Comparison of ENCODE assay signal across 40 cellular contexts in the genomic region with DNA sequence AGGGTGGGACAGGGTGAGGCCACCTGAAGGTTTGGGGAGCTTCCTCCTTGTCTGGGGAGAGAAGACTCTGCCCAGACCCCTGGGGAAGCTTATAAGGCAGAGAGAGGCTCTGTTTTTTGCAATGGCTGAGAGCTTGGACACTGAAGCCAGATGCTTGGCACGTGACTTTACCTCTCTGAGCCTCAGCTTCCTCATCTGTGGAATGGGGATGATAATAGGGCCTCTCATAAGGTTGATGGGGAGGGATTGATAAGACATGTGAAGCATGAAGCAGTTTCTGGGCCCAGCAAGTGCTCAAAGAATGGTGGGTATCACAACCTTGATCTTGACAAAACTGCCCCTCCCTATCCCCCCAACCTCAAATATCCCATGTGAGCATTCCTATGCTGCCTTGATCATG.
"Had no signal": no experiment of that assay in that cellular context is flagged by ENCODE, and none has a peak within 500 bp of the region (broad histone marks: within the 10 kb centered on the region; RNA-seq: fewer than 3 reads in every experiment).

No MANE protein-coding gene starts in this region.

- H3K36me3 ChIP-seq: adrenal gland, ascending aorta, brain microvascular endothelial cell, breast epithelium, cardiac muscle cell had no signal

- ATAC-seq: activated naive CD4-positive, alpha-beta T cell treated with anti-CD3 and anti-CD28 coated beads, Interleukin-2, amount 50 U/mL, for 72 hours; activated naive CD8-positive, alpha-beta T cell treated with anti-CD3 and anti-CD28 coated beads, Interleukin-2, amount 50 U/mL, for 24 hours; activated T-cell treated with anti-CD3 and anti-CD28 coated beads, Interleukin-2, amount 50 U/mL, for 4 hours; activated T-cell treated with anti-CD3 and anti-CD28 coated beads, Interleukin-2, amount 50 U/mL, for 72 hours; activated T-helper 17 cell treated with anti-CD3 and anti-CD28 coated beads, Interleukin-2, amount 50 U/mL, for 72 hours; body of pancreas had no signal

- H3K4me3 Mint-ChIP-seq: activated naive CD4-positive, alpha-beta T cell treated with anti-CD3 and anti-CD28 coated beads for 36 hours; activated naive CD4-positive, alpha-beta T cell treated with anti-CD3 and anti-CD28 coated beads, Interleukin-2, amount 10 ng/mL, durations not matched to agents 7 days and 5 days; activated naive CD4-positive, alpha-beta T cell treated with anti-CD3 and anti-CD28 coated beads, Interleukin-2, amount 50 U/mL, for 24 hours; activated naive CD8-positive, alpha-beta T cell; activated naive CD8-positive, alpha-beta T cell treated with anti-CD3 and anti-CD28 coated beads for 36 hours; activated naive CD8-positive, alpha-beta T cell treated with anti-CD3 and anti-CD28 coated beads, Interleukin-2, amount 10 ng/mL, durations not matched to agents 7 days and 5 days; activated naive CD8-positive, alpha-beta T cell treated with anti-CD3 and anti-CD28 coated beads, Interleukin-2, amount 50 U/mL, for 24 hours; activated T-cell treated with anti-CD3 and anti-CD28 coated beads, Interleukin-2, amount 50 U/mL, for 24 hours; activated T-cell treated with anti-CD3 and anti-CD28 coated beads, Interleukin-2, amount 50 U/mL, for 4 hours; activated T-cell treated with anti-CD3 and anti-CD28 coated beads, Interleukin-2, amount 50 U/mL, for 72 hours; activated T-helper 1 cell treated with anti-CD3 and anti-CD28 coated beads, Interleukin-12 subunit alpha, Interleukin-12 subunit beta, Interleukin-2, Interleukin-4 antibody, amounts not matched to agents 30 ng/mL and 10 ng/mL and 1 ng/mL, durations not matched to agents 14 hours and 24 hours and 36 hours; activated T-helper 17 cell treated with anti-CD3 and anti-CD28 coated beads, Interleukin-2, amount 50 U/mL, for 72 hours; central memory CD8-positive, alpha-beta T cell had no signal

- H3K36me3 Mint-ChIP-seq: activated naive CD4-positive, alpha-beta T cell treated with anti-CD3 and anti-CD28 coated beads, Interleukin-2, amount 10 ng/mL, durations not matched to agents 7 days and 5 days; activated naive CD4-positive, alpha-beta T cell treated with anti-CD3 and anti-CD28 coated beads, Interleukin-2, amount 50 U/mL, for 24 hours; activated naive CD4-positive, alpha-beta T cell treated with anti-CD3 and anti-CD28 coated beads, Interleukin-2, amount 50 U/mL, for 72 hours; activated naive CD8-positive, alpha-beta T cell; activated naive CD8-positive, alpha-beta T cell treated with anti-CD3 and anti-CD28 coated beads for 36 hours; activated naive CD8-positive, alpha-beta T cell treated with anti-CD3 and anti-CD28 coated beads, Interleukin-2, amount 10 ng/mL, durations not matched to agents 7 days and 5 days; brain had no signal

- H3K9me3 ChIP-seq: adrenal gland, ascending aorta, body of pancreas, breast epithelium had no signal

- H3K4me1 ChIP-seq: adrenal gland, ascending aorta, body of pancreas, breast epithelium had no signal

- H3K9me3 Mint-ChIP-seq: activated naive CD4-positive, alpha-beta T cell treated with anti-CD3 and anti-CD28 coated beads for 36 hours; activated naive CD4-positive, alpha-beta T cell treated with anti-CD3 and anti-CD28 coated beads, Interleukin-2, amount 10 ng/mL, durations not matched to agents 7 days and 5 days; activated naive CD4-positive, alpha-beta T cell treated with anti-CD3 and anti-CD28 coated beads, Interleukin-2, amount 50 U/mL, for 24 hours; activated naive CD4-positive, alpha-beta T cell treated with anti-CD3 and anti-CD28 coated beads, Interleukin-2, amount 50 U/mL, for 72 hours; activated naive CD8-positive, alpha-beta T cell treated with anti-CD3 and anti-CD28 coated beads for 36 hours; activated naive CD8-positive, alpha-beta T cell treated with anti-CD3 and anti-CD28 coated beads, Interleukin-2, amount 10 ng/mL, durations not matched to agents 7 days and 5 days; activated naive CD8-positive, alpha-beta T cell treated with anti-CD3 and anti-CD28 coated beads, Interleukin-2, amount 50 U/mL, for 24 hours; activated T-cell treated with anti-CD3 and anti-CD28 coated beads, Interleukin-2, amount 50 U/mL, for 24 hours; activated T-cell treated with anti-CD3 and anti-CD28 coated beads, Interleukin-2, amount 50 U/mL, for 4 hours; activated T-cell treated with anti-CD3 and anti-CD28 coated beads, Interleukin-2, amount 50 U/mL, for 72 hours; activated T-helper 1 cell treated with anti-CD3 and anti-CD28 coated beads, Interleukin-12 subunit alpha, Interleukin-12 subunit beta, Interleukin-2, Interleukin-4 antibody, amounts not matched to agents 30 ng/mL and 10 ng/mL and 1 ng/mL, durations not matched to agents 14 hours and 24 hours and 36 hours; activated T-helper 17 cell treated with anti-CD3 and anti-CD28 coated beads, Interleukin-2, amount 50 U/mL, for 72 hours; activated T-helper 2 cell treated with anti-CD3 and anti-CD28 coated beads, Interferon-gamma antibody, Interleukin-2, Interleukin-4, amounts not matched to agents 10 μg/mL and 5 μg/mL and 100 μg/mL, durations not matched to agents 14 hours and 24 hours and 36 hours; central memory CD8-positive, alpha-beta T cell had no signal

- H3K4me1 Mint-ChIP-seq: activated naive CD4-positive, alpha-beta T cell treated with anti-CD3 and anti-CD28 coated beads, Interleukin-2, amount 10 ng/mL, durations not matched to agents 7 days and 5 days; activated naive CD4-positive, alpha-beta T cell treated with anti-CD3 and anti-CD28 coated beads, Interleukin-2, amount 50 U/mL, for 24 hours; activated naive CD8-positive, alpha-beta T cell treated with anti-CD3 and anti-CD28 coated beads for 36 hours; activated naive CD8-positive, alpha-beta T cell treated with anti-CD3 and anti-CD28 coated beads, Interleukin-2, amount 10 ng/mL, durations not matched to agents 7 days and 5 days; activated naive CD8-positive, alpha-beta T cell treated with anti-CD3 and anti-CD28 coated beads, Interleukin-2, amount 50 U/mL, for 24 hours; activated T-helper 17 cell treated with anti-CD3 and anti-CD28 coated beads, Interleukin-2, amount 50 U/mL, for 72 hours; central memory CD8-positive, alpha-beta T cell had no signal

- H3K4me3 ChIP-seq: adrenal gland, ascending aorta, body of pancreas, breast epithelium, cardiac muscle cell had no signal

- FAIRE-seq: astrocyte, bronchial epithelial cell had no signal

- DNase-seq: activated effector memory CD4-positive, alpha-beta T cell treated with anti-CD3 and anti-CD28 coated beads, Interleukin-2, amount 50 U/mL, for 16 hours; activated effector memory CD4-positive, alpha-beta T cell treated with Interleukin-2 at 50 U/mL for 16 hours; activated gamma-delta T cell; activated gamma-delta T cell treated with Interleukin-2 at 50 U/mL for 16 hours; activated naive CD4-positive, alpha-beta T cell; activated naive CD4-positive, alpha-beta T cell treated with anti-CD3 and anti-CD28 coated beads for 36 hours; activated naive CD4-positive, alpha-beta T cell treated with anti-CD3 and anti-CD28 coated beads, Interleukin-2, amount 10 ng/mL, durations not matched to agents 7 days and 5 days; activated naive CD4-positive, alpha-beta T cell treated with anti-CD3 and anti-CD28 coated beads, Interleukin-2, amount 50 U/mL, for 16 hours; activated naive CD4-positive, alpha-beta T cell treated with Interleukin-2 at 50 U/mL for 16 hours; activated naive CD8-positive, alpha-beta T cell treated with anti-CD3 and anti-CD28 coated beads for 36 hours; activated naive CD8-positive, alpha-beta T cell treated with anti-CD3 and anti-CD28 coated beads, Interleukin-2, amount 10 ng/mL, durations not matched to agents 7 days and 5 days; activated naive CD8-positive, alpha-beta T cell treated with anti-CD3 and anti-CD28 coated beads, Interleukin-2, amount 50 U/mL, for 24 hours; activated T-cell treated with anti-CD3 and anti-CD28 coated beads, Interleukin-2, amount 50 U/mL, for 1 hour; activated T-cell treated with anti-CD3 and anti-CD28 coated beads, Interleukin-2, amount 50 U/mL, for 24 hours; activated T-cell treated with anti-CD3 and anti-CD28 coated beads, Interleukin-2, amount 50 U/mL, for 4 hours; activated T-cell treated with anti-CD3 and anti-CD28 coated beads, Interleukin-2, amount 50 U/mL, for 48 hours; activated T-cell treated with anti-CD3 and anti-CD28 coated beads, Interleukin-2, amount 50 U/mL, for 72 hours; adrenal gland; amniotic stem cell; amygdala; anterior cingulate cortex; aorta; body of pancreas; brain microvascular endothelial cell; caudate nucleus; central memory CD4-positive, alpha-beta T cell; cerebellar nuclear complex had no signal

- H3K27ac Mint-ChIP-seq: activated naive CD4-positive, alpha-beta T cell treated with anti-CD3 and anti-CD28 coated beads for 36 hours; activated naive CD4-positive, alpha-beta T cell treated with anti-CD3 and anti-CD28 coated beads, Interleukin-2, amount 10 ng/mL, durations not matched to agents 7 days and 5 days; activated naive CD4-positive, alpha-beta T cell treated with anti-CD3 and anti-CD28 coated beads, Interleukin-2, amount 50 U/mL, for 24 hours; activated naive CD4-positive, alpha-beta T cell treated with anti-CD3 and anti-CD28 coated beads, Interleukin-2, amount 50 U/mL, for 72 hours; activated naive CD8-positive, alpha-beta T cell; activated naive CD8-positive, alpha-beta T cell treated with anti-CD3 and anti-CD28 coated beads for 36 hours; activated naive CD8-positive, alpha-beta T cell treated with anti-CD3 and anti-CD28 coated beads, Interleukin-2, amount 10 ng/mL, durations not matched to agents 7 days and 5 days; activated naive CD8-positive, alpha-beta T cell treated with anti-CD3 and anti-CD28 coated beads, Interleukin-2, amount 50 U/mL, for 24 hours; activated T-cell treated with anti-CD3 and anti-CD28 coated beads, Interleukin-2, amount 50 U/mL, for 24 hours; activated T-cell treated with anti-CD3 and anti-CD28 coated beads, Interleukin-2, amount 50 U/mL, for 72 hours; activated T-helper 1 cell treated with anti-CD3 and anti-CD28 coated beads, Interleukin-12 subunit alpha, Interleukin-12 subunit beta, Interleukin-2, Interleukin-4 antibody, amounts not matched to agents 30 ng/mL and 10 ng/mL and 1 ng/mL, durations not matched to agents 14 hours and 24 hours and 36 hours; activated T-helper 17 cell treated with anti-CD3 and anti-CD28 coated beads, Interleukin-2, amount 50 U/mL, for 72 hours; activated T-helper 2 cell treated with anti-CD3 and anti-CD28 coated beads, Interferon-gamma antibody, Interleukin-2, Interleukin-4, amounts not matched to agents 10 μg/mL and 5 μg/mL and 100 μg/mL, durations not matched to agents 14 hours and 24 hours and 36 hours had no signal

- H3K27ac ChIP-seq: adrenal gland, ascending aorta, body of pancreas, brain microvascular endothelial cell, breast epithelium, cardiac muscle cell had no signal

- H3K27me3 ChIP-seq: ascending aorta, body of pancreas, brain microvascular endothelial cell, cardiac muscle cell had no signal
